Comparison of ENCODE assay signal across 24 cellular contexts in genomic region chr6:15843226-15843625, GRCh38.
"Had no signal": no experiment of that assay in that cellular context is flagged by ENCODE, and none has a peak within 500 bp of the region (broad histone marks: within the 10 kb centered on the region; RNA-seq: fewer than 3 reads in every experiment).

No MANE protein-coding gene starts in this region.

- H3K27ac Mint-ChIP-seq: dendritic cell treated with granulocyte-macrophage colony-stimulating factor and Interleukin-4, amounts not matched to agents 40 ng/mL and 50 ng/mL, for 4 days; effector memory CD8-positive, alpha-beta T cell; memory B cell; mesothelial cell of epicardium; natural killer cell; stimulated activated effector memory CD8-positive, alpha-beta T cell treated with anti-CD3 and anti-CD28 coated beads, Interleukin-12 subunit alpha, Interleukin-12 subunit beta, amount 100 ng/mL, for 72 hours had no signal

- H3K4me3 ChIP-seq: esophagus squamous epithelium, heart left ventricle, lower lobe of right lung, psoas muscle, right lobe of liver, tibial artery, upper lobe of left lung, uterus had no signal

- ATAC-seq: effector memory CD8-positive, alpha-beta T cell; left lobe of liver; natural killer cell; right lobe of liver; stimulated activated effector memory CD8-positive, alpha-beta T cell treated with anti-CD3 and anti-CD28 coated beads, Interleukin-12 subunit alpha, Interleukin-12 subunit beta, amount 100 ng/mL, for 72 hours; stimulated activated naive CD8-positive, alpha-beta T cell treated with anti-CD3 and anti-CD28 coated beads, Interleukin-15, Interleukin-2, amounts not matched to agents 100 U/mL and 50 U/mL, for 24 hours had no signal

- FAIRE-seq: colon had no signal

- H3K4me3 Mint-ChIP-seq: dendritic cell treated with granulocyte-macrophage colony-stimulating factor and Interleukin-4, amounts not matched to agents 40 ng/mL and 50 ng/mL, for 4 days; effector memory CD8-positive, alpha-beta T cell; memory B cell; mesothelial cell of epicardium; natural killer cell; stimulated activated effector memory CD8-positive, alpha-beta T cell treated with anti-CD3 and anti-CD28 coated beads, Interleukin-12 subunit alpha, Interleukin-12 subunit beta, amount 100 ng/mL, for 72 hours had no signal

- H3K27me3 Mint-ChIP-seq: memory B cell had no signal

- H3K27me3 ChIP-seq: esophagus squamous epithelium, heart left ventricle, right lobe of liver, tibial artery, upper lobe of left lung, uterus had no signal

- H3K36me3 Mint-ChIP-seq: memory B cell; mesothelial cell of epicardium; natural killer cell; stimulated activated effector memory CD8-positive, alpha-beta T cell treated with anti-CD3 and anti-CD28 coated beads, Interleukin-12 subunit alpha, Interleukin-12 subunit beta, amount 100 ng/mL, for 72 hours had no signal

- H3K4me1 ChIP-seq: lower lobe of right lung, psoas muscle, right lobe of liver, tibial artery, uterus had no signal

- DNase-seq: effector memory CD8-positive, alpha-beta T cell; esophagus squamous epithelium; hippocampal formation; kidney glomerular epithelial cell; lower lobe of right lung; natural killer cell; occipital lobe; psoas muscle; retina; right lobe of liver; stimulated activated CD4-positive, alpha-beta T cell treated with anti-CD3 and anti-CD28 coated beads, Interleukin-4, amount 100 ng/mL, for 1 hour; stimulated activated CD8-positive, alpha-beta memory T cell treated with anti-CD3 and anti-CD28 coated beads, Interleukin-4, amount 100 ng/mL, for 48 hours; stimulated activated naive CD8-positive, alpha-beta T cell treated with anti-CD3 and anti-CD28 coated beads, Interleukin-15, Interleukin-2, amounts not matched to agents 100 U/mL and 50 U/mL, for 24 hours; upper lobe of left lung had no signal

- H3K9me3 Mint-ChIP-seq: dendritic cell treated with granulocyte-macrophage colony-stimulating factor and Interleukin-4, amounts not matched to agents 40 ng/mL and 50 ng/mL, for 4 days; effector memory CD8-positive, alpha-beta T cell; memory B cell; mesothelial cell of epicardium; natural killer cell; stimulated activated effector memory CD8-positive, alpha-beta T cell treated with anti-CD3 and anti-CD28 coated beads, Interleukin-12 subunit alpha, Interleukin-12 subunit beta, amount 100 ng/mL, for 72 hours had no signal

- H3K9me3 ChIP-seq: esophagus squamous epithelium, heart left ventricle, lower lobe of right lung, psoas muscle, right lobe of liver, tibial artery, upper lobe of left lung, uterus had no signal

- H3K36me3 ChIP-seq: esophagus squamous epithelium, heart left ventricle, lower lobe of right lung, right lobe of liver, tibial artery, upper lobe of left lung, uterus had no signal

- H3K27ac ChIP-seq: epithelial cell of prostate, lower lobe of right lung, psoas muscle, right lobe of liver, tibial artery, upper lobe of left lung had no signal

- H3K4me1 Mint-ChIP-seq: memory B cell; natural killer cell; stimulated activated effector memory CD8-positive, alpha-beta T cell treated with anti-CD3 and anti-CD28 coated beads, Interleukin-12 subunit alpha, Interleukin-12 subunit beta, amount 100 ng/mL, for 72 hours had no signal
